7 cellular contexts compared by ENCODE assay signal in genomic region chr13:43787518-43787891, GRCh38. TPM values are rescaled to one million over a fixed set of nuclear protein-coding genes. Genes with fewer than 3 reads are reported as not detected.
A peak's percentile ranks its signal among the peaks of the same experiment; 100 is the strongest.
DNase-seq lines count a peak whose midpoint lies in the region; ATAC-seq and TF ChIP-seq lines count a peak whose summit lies in the region.

No MANE protein-coding gene starts in this region.

- TF ChIP-seq CTCF in GM23338 (conservative IDR thresholded peaks at IDR 0.05; ENCODE audit: low read depth in 2 of 2): no peak
- TF ChIP-seq CTCF in gastroesophageal sphincter (IDR thresholded peaks at IDR 0.05): no peak

- H3K4me3 ChIP-seq in GM23338 (peak overlapping the region; percentile 72), gastroesophageal sphincter (peak overlapping the region; percentile 81 to 83), skeletal muscle tissue (ENCODE audit: low read length in 3 of 3) (peak overlapping the region; percentile 61 to 81 (median 80))

- WGBS in gastroesophageal sphincter (ENCODE audit: low coverage in 1 of 2), 2 donors: 8 to 17% methylated on average over 4 to 9 of the region's 9 CpGs

- H3K4me2 ChIP-seq in GM23338: peak overlapping the region; percentile 82

- TF ChIP-seq EP300 in gastroesophageal sphincter (IDR thresholded peaks at IDR 0.05): no peak

- peak; percentile 27 for DNase-seq in GM23338 (ENCODE audit: low spot score)
- no peak for DNase-seq in T-helper 17 cell
- DNase-seq in stimulated activated CD4-positive, alpha-beta T cell treated with anti-CD3 and anti-CD28 coated beads, Interleukin-15, amount 100 ng/mL, for 24 hours: no peak
- DNase-seq in posterior vena cava (ENCODE audit: low spot score): no peak

- H3K4me3 Mint-ChIP-seq in GM23338: peak overlapping the region; percentile 82
- H3K4me3 Mint-ChIP-seq in T-helper 17 cell: peak overlapping the region; percentile 89

- peaks cover 70% of the 10 kb centered on the region for H3K27me3 ChIP-seq in GM23338 (ENCODE audit: insufficient read depth)
- no peaks in the 10 kb centered on the region for H3K27me3 ChIP-seq in gastroesophageal sphincter
- peaks cover 0 to 8% (median 0%) of the 10 kb centered on the region in 3 donors for H3K27me3 ChIP-seq in skeletal muscle tissue (ENCODE audit: control insufficient read depth in 3 of 3, insufficient read depth in 3 of 3, low read length in 3 of 3)

- H3K79me2 ChIP-seq in GM23338 (replicated peaks; ENCODE audit: insufficient read depth): no peaks in the 10 kb centered on the region

- H4K20me1 ChIP-seq in GM23338 (replicated peaks; ENCODE audit: insufficient read depth): no peaks in the 10 kb centered on the region

- peaks cover 16% of the 10 kb centered on the region for H3K4me1 Mint-ChIP-seq in GM23338
- H3K4me1 Mint-ChIP-seq in T-helper 17 cell: peaks cover 3% of the 10 kb centered on the region

- no peak for TF ChIP-seq POLR2A in gastroesophageal sphincter (IDR thresholded peaks at IDR 0.05)

- H3K9me3 Mint-ChIP-seq in GM23338: no peaks in the 10 kb centered on the region

- H3K27ac Mint-ChIP-seq in GM23338 (no peak overlapping the region), T-helper 17 cell (no peak overlapping the region)

- H3K9me2 ChIP-seq in GM23338 (ENCODE audit: insufficient read depth): no peaks in the 10 kb centered on the region

- peak overlapping the region; percentile 93 for H2AFZ ChIP-seq in GM23338

- H3K9me3 ChIP-seq in T-helper 17 cell (ENCODE audit: control insufficient read depth, low read length, poor library complexity, severe bottlenecking) (no peaks in the 10 kb centered on the region), gastroesophageal sphincter (no peaks in the 10 kb centered on the region), skeletal muscle tissue (ENCODE audit: control insufficient read depth in 3 of 3, low read length in 3 of 3) (no peaks in the 10 kb centered on the region)

- peak; percentile 4 for ATAC-seq in GM23338
- no peak for ATAC-seq in T-helper 17 cell
- no peak for ATAC-seq in gastroesophageal sphincter
- ATAC-seq in HG03175 (IDR thresholded peaks at IDR 0.05; ENCODE audit: unreplicated experiment): no peak

- peak overlapping the region in 2 of 3 donors; percentile 66 to 73 for H3K9ac ChIP-seq in skeletal muscle tissue (ENCODE audit: low read depth in 1 of 3, low read length in 3 of 3)

- H3K36me3 ChIP-seq in GM23338 (ENCODE audit: insufficient read depth) (no peaks in the 10 kb centered on the region), gastroesophageal sphincter (no peaks in the 10 kb centered on the region), skeletal muscle tissue (ENCODE audit: control insufficient read depth in 3 of 3, insufficient read depth in 3 of 3, low read length in 3 of 3) (no peaks in the 10 kb centered on the region)

- H3K4me1 ChIP-seq in GM23338 (ENCODE audit: insufficient read depth) (peaks cover 8% of the 10 kb centered on the region), gastroesophageal sphincter (peaks cover 3 to 49% (median 3%) of the 10 kb centered on the region in 3 donors), skeletal muscle tissue (ENCODE audit: control insufficient read depth in 3 of 3, insufficient read depth in 3 of 3, low read length in 3 of 3) (peaks cover 12 to 17% (median 13%) of the 10 kb centered on the region in 3 donors)

- intact Hi-C loops in posterior vena cava (cut with DNase I): no loop called here

- peaks cover 32% of the 10 kb centered on the region for H3K27me3 Mint-ChIP-seq in GM23338 (ENCODE audit: insufficient read depth, low read depth, poor library complexity)
- H3K27me3 Mint-ChIP-seq in T-helper 17 cell: peaks cover 38% of the 10 kb centered on the region

- no peaks in the 10 kb centered on the region; the same call in 1 of the 2 replicates for H3F3A ChIP-seq in GM23338 (replicated peaks; ENCODE audit: low read depth)

- H3K27ac ChIP-seq in GM23338 (ENCODE audit: low read depth) (no peak overlapping the region), gastroesophageal sphincter (peak overlapping the region; percentile 86 to 96 (median 90)), skeletal muscle tissue (ENCODE audit: low read depth, low read length) (peak overlapping the region; percentile 56)

- no peaks in the 10 kb centered on the region for H3K36me3 Mint-ChIP-seq in GM23338 (ENCODE audit: low read depth)
- no peaks in the 10 kb centered on the region for H3K36me3 Mint-ChIP-seq in T-helper 17 cell (ENCODE audit: low read depth)

TF ChIP-seq in GM23338, 12 proteins besides CTCF, POLR2A, EP300 and RAD21 (continues in another document):
- TF ChIP-seq ZNF331 (CRISPR knock-in tag; IDR thresholded peaks at IDR 0.05; ENCODE audit: low read depth) (no peak), EZH2phosphoT487 (IDR thresholded peaks at IDR 0.05; ENCODE audit: unreplicated experiment) (no peak), ZNF114 (CRISPR knock-in tag; IDR thresholded peaks at IDR 0.05) (no peak), ZNF462 (CRISPR knock-in tag; IDR thresholded peaks at IDR 0.05) (no peak), EZH2 (IDR thresholded peaks at IDR 0.05; ENCODE audit: low read depth, unreplicated experiment) (no peak), POLR2AphosphoS5 (IDR thresholded peaks at IDR 0.05; ENCODE audit: low read depth) (no peak), STAT1 (IDR thresholded peaks at IDR 0.05; ENCODE audit: unreplicated experiment) (no peak)

RNA-seq across cellular contexts. Expression of gene ENOX1, which starts 0.7 kb away (rescaled TPM):
- 0.66 and 2.1 TPM in 2 replicates for total RNA-seq in GM23338 (2014; rRNA removed; shearing (Covaris generic))
- polyA plus RNA-seq in GM23338 (2016; fragmentation: Nextera tagmentation; extraction: Ambion mirVana): 0.54 and 0.81 TPM in 2 replicates
- not detected for total RNA-seq in T-helper 17 cell
- total RNA-seq in gastroesophageal sphincter: 10 to 100 TPM in 1 of 4 donors, 1 to 10 TPM in 3; 1.8 to 11.6 (median 9.4) TPM
- 11.5 TPM for total RNA-seq in skeletal muscle tissue
- total RNA-seq in posterior vena cava: 1 to 10 TPM; 2.7 to 5.3 TPM
